Comparison of ENCODE assay signal across 35 cellular contexts in the genomic region with DNA sequence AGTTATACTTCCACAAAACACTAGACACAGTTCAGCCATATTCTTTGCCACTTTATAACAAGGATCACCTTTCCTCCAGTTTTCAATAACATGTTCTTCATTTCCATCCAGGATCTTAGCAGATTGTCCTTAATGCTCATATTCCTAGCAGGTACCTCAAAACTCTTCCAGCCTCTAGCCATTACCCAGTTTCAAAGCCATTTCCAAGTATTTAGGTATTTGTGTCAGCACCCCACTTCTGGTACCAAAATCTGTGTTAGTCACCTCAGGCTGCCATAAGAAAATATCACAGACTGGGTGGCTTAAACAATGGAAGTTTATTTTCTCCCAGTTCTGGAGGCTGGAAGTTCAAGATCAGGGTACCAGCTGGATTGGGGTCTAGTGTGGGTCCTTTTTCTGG.
"Had no signal": no experiment of that assay in that cellular context is flagged by ENCODE, and none has a peak within 500 bp of the region (broad histone marks: within the 10 kb centered on the region; RNA-seq: fewer than 3 reads in every experiment).

No MANE protein-coding gene starts in this region.

- H3K27me3 ChIP-seq: MG63 had no signal

- H3K4me3 ChIP-seq: MG63 had no signal

- DNase-seq: Karpas-422, Kasumi-1, MG63, MM.1S, MV-4-11, NCI-H1048, NCI-H1092, NCI-H1092 treated with DMSO at 0.1 percent for 48 hours, NCI-H1105, NCI-H1105 treated with DMSO at 0.1 percent for 48 hours, NCI-H1417, NCI-H1417 treated with DMSO at 0.1 percent for 48 hours, NCI-H1436, NCI-H1436 treated with DMSO at 0.1 percent for 48 hours, NCI-H146, NCI-H1694, NCI-H1694 treated with DMSO at 0.1 percent for 48 hours, NCI-H187, NCI-H187 treated with DMSO at 0.1 percent for 48 hours, NCI-H1930, NCI-H2029, NCI-H2029 treated with DMSO at 0.1 percent for 48 hours, NCI-H2081, NCI-H2081 treated with DMSO at 0.1 percent for 48 hours, NCI-H2107, NCI-H2171, NCI-H2171 treated with DMSO at 0.1 percent for 48 hours, NCI-H2227 treated with DMSO at 0.1 percent for 48 hours, NCI-H226, NCI-H345, NCI-H446, NCI-H446 treated with DMSO at 0.1 percent for 48 hours, NCI-H510A, NCI-H510A treated with DMSO at 0.1 percent for 48 hours, NCI-H524 had no signal

- H3K36me3 ChIP-seq: MG63 had no signal
